Comparison of ENCODE assay signal across 13 cellular contexts in genomic region chr2:8134105-8134903, GRCh38.
DNase-seq lines count a peak whose midpoint lies in the region; ATAC-seq and TF ChIP-seq lines count a peak whose summit lies in the region.
"Had no signal": no experiment of that assay in that cellular context is flagged by ENCODE, and none has a peak within 500 bp of the region (broad histone marks: within the 10 kb centered on the region; RNA-seq: fewer than 3 reads in every experiment).

No MANE protein-coding gene starts in this region.

- no peaks in the 10 kb centered on the region for H3K36me3 Mint-ChIP-seq in CD4-positive, alpha-beta T cell (ENCODE audit: low read depth)
- no peaks in the 10 kb centered on the region for H3K36me3 Mint-ChIP-seq in activated naive CD4-positive, alpha-beta T cell treated with anti-CD3 and anti-CD28 coated beads, Interleukin-2, amount 10 ng/mL, durations not matched to agents 7 days and 5 days

- H3K9me3 ChIP-seq in A673 (ENCODE audit: low read depth, low read length, poor library complexity, severe bottlenecking) (no peaks in the 10 kb centered on the region), OCI-LY1 (ENCODE audit: low read length) (no peaks in the 10 kb centered on the region), mucosa of rectum (ENCODE audit: control insufficient read depth in 2 of 2, low read length in 2 of 2) (no peaks in the 10 kb centered on the region)
- no peaks in the 10 kb centered on the region for H3K9me3 ChIP-seq in CD4-positive, alpha-beta T cell (ENCODE audit: control insufficient read depth, low read length)

- H3K4me3 ChIP-seq in A673 (ENCODE audit: low read depth, low read length, poor library complexity, severe bottlenecking) (no peak overlapping the region), OCI-LY1 (ENCODE audit: low read depth, low read length, poor library complexity, severe bottlenecking) (no peak overlapping the region), mucosa of rectum (ENCODE audit: low read length in 2 of 2) (peak overlapping the region in 1 of 2 donors; percentile 5)

- POLR2A ChIA-PET in A673 (lab: Charles Lee; ENCODE audit: low non-redundant PET), result no interaction called here
- POLR2A ChIA-PET in CD4-positive, alpha-beta T cell (lab: Charles Lee), result no interaction called here

- DNase-seq in A673 (ENCODE audit: low spot score) (peak; percentile 81), MV-4-11 (lab: John Stamatoyannopoulos, UW) (peak; percentile 22), sciatic nerve (ENCODE audit: low spot score) (no peak)
- no peak for DNase-seq in CD4-positive, alpha-beta T cell
- no peak for DNase-seq in NK-92 treated with Interleukin-12 subunit alpha and Interleukin-12 subunit beta, amount 100 ng/mL, for 24 hours (lab: John Stamatoyannopoulos, UW)
- no peak for DNase-seq in activated naive CD4-positive, alpha-beta T cell treated with anti-CD3 and anti-CD28 coated beads, Interleukin-2, amount 10 ng/mL, durations not matched to agents 7 days and 5 days
- DNase-seq: activated naive CD4-positive, alpha-beta T cell treated with Interleukin-2 at 50 U/mL for 16 hours; DMS 273 treated with DMSO at 0.1 percent for 48 hours; HFFc6; NCI-H524; occipital lobe had no signal

- H3K4me2 ChIP-seq in OCI-LY1 (ENCODE audit: low read length), result peak overlapping the region; percentile 0; the same call in 1 of the 2 replicates

- no TSS peak for BruUV-seq in A673 (replicated peaks; lab: Mats Ljungman, UMichigan)

- no peak overlapping the region for H3K27ac Mint-ChIP-seq in CD4-positive, alpha-beta T cell
- H3K27ac Mint-ChIP-seq in activated naive CD4-positive, alpha-beta T cell treated with anti-CD3 and anti-CD28 coated beads, Interleukin-2, amount 10 ng/mL, durations not matched to agents 7 days and 5 days, result no peak overlapping the region
- H3K27ac Mint-ChIP-seq: HFFc6 had no signal

- no peaks in the 10 kb centered on the region for H3K4me1 Mint-ChIP-seq in CD4-positive, alpha-beta T cell (ENCODE audit: low read depth)
- H3K4me1 Mint-ChIP-seq in activated naive CD4-positive, alpha-beta T cell treated with anti-CD3 and anti-CD28 coated beads, Interleukin-2, amount 10 ng/mL, durations not matched to agents 7 days and 5 days, result peaks cover 6% of the 10 kb centered on the region

- H3K4me1 ChIP-seq in A673 (ENCODE audit: insufficient read depth, low read length, poor library complexity, severe bottlenecking) (peaks cover 29% of the 10 kb centered on the region), OCI-LY1 (ENCODE audit: insufficient read depth, low read length, severe bottlenecking) (peaks cover 28% of the 10 kb centered on the region), mucosa of rectum (ENCODE audit: control insufficient read depth in 2 of 2, insufficient read depth in 2 of 2, low read length in 2 of 2) (peaks cover 0 to 17% of the 10 kb centered on the region in 2 donors)

- ATAC-seq in CD4-positive, alpha-beta T cell (ENCODE audit: poor library complexity), result no peak
- no peak for ATAC-seq in sciatic nerve

- H3K36me3 ChIP-seq in A673 (ENCODE audit: insufficient read depth, low read length, poor library complexity, severe bottlenecking) (no peaks in the 10 kb centered on the region), OCI-LY1 (ENCODE audit: insufficient read depth, low read length) (no peaks in the 10 kb centered on the region), mucosa of rectum (ENCODE audit: control insufficient read depth in 2 of 2, insufficient read depth in 2 of 2, low read length in 2 of 2) (no peaks in the 10 kb centered on the region)

- intact Hi-C loops in A673 (cut with micrococcal nuclease; ENCODE audit: unreplicated experiment), result no loop called here
- intact Hi-C loops in CD4-positive, alpha-beta T cell (cut with DNase I, micrococcal nuclease), result no loop called here
- intact Hi-C loops in sciatic nerve (cut with DNase I), result no loop called here

- H4K20me1 ChIP-seq in OCI-LY1 (ENCODE audit: insufficient read depth, low read length), result no peaks in the 10 kb centered on the region

- H3K27ac ChIP-seq in A673 (ENCODE audit: low read depth, low read length, poor library complexity, severe bottlenecking) (peak overlapping the region; percentile 62), OCI-LY1 (ENCODE audit: low read depth, low read length, poor library complexity, severe bottlenecking) (no peak overlapping the region), mucosa of rectum (ENCODE audit: low read depth in 2 of 2, low read length in 2 of 2) (peak overlapping the region; percentile 73)
- no peak overlapping the region for H3K27ac ChIP-seq in CD4-positive, alpha-beta T cell (ENCODE audit: low read depth, low read length)

- H3K9ac ChIP-seq in OCI-LY1 (ENCODE audit: low read length) (no peak overlapping the region; the same call in 1 of the 2 replicates), mucosa of rectum (ENCODE audit: low read depth in 1 of 2, low read length in 2 of 2) (peak overlapping the region in 1 of 2 donors; percentile 13)

- no peak overlapping the region for H3K4me3 Mint-ChIP-seq in CD4-positive, alpha-beta T cell
- H3K4me3 Mint-ChIP-seq in activated naive CD4-positive, alpha-beta T cell treated with anti-CD3 and anti-CD28 coated beads, Interleukin-2, amount 10 ng/mL, durations not matched to agents 7 days and 5 days, result no peak overlapping the region
- H3K4me3 Mint-ChIP-seq: HFFc6 had no signal

- H3K9me3 Mint-ChIP-seq in CD4-positive, alpha-beta T cell, result no peaks in the 10 kb centered on the region
- H3K9me3 Mint-ChIP-seq in activated naive CD4-positive, alpha-beta T cell treated with anti-CD3 and anti-CD28 coated beads, Interleukin-2, amount 10 ng/mL, durations not matched to agents 7 days and 5 days, result peaks cover 2% of the 10 kb centered on the region
- H3K9me3 Mint-ChIP-seq: HFFc6 had no signal

- H3F3A ChIP-seq in OCI-LY1 (ENCODE audit: insufficient read depth, low read length), result no peaks in the 10 kb centered on the region

- no peak overlapping the region for H2AFZ ChIP-seq in OCI-LY1 (ENCODE audit: low read length)

- H3K27me3 ChIP-seq in A673 (replicated peaks; ENCODE audit: insufficient read depth, low read depth, low read length, poor library complexity), result no peaks in the 10 kb centered on the region
- no peaks in the 10 kb centered on the region for H3K27me3 ChIP-seq in OCI-LY1 (ENCODE audit: insufficient read depth, low read length)
- no peaks in the 10 kb centered on the region for H3K27me3 ChIP-seq in mucosa of rectum (ENCODE audit: control insufficient read depth in 2 of 2, insufficient read depth in 2 of 2, low read length in 2 of 2)
- no peaks in the 10 kb centered on the region for H3K27me3 ChIP-seq in CD4-positive, alpha-beta T cell (ENCODE audit: control insufficient read depth, insufficient read depth, low read length)

- no peaks in the 10 kb centered on the region for H3K27me3 Mint-ChIP-seq in CD4-positive, alpha-beta T cell
- H3K27me3 Mint-ChIP-seq in activated naive CD4-positive, alpha-beta T cell treated with anti-CD3 and anti-CD28 coated beads, Interleukin-2, amount 10 ng/mL, durations not matched to agents 7 days and 5 days, result peaks cover 17% of the 10 kb centered on the region

- CTCF ChIA-PET in A673 (lab: Charles Lee), result no interaction called here
- CTCF ChIA-PET in CD4-positive, alpha-beta T cell (lab: Charles Lee), result interaction anchor here (0.6 kb wide), 1 partner anchor 1416 kb away, joined by 5 read pairs; no protein-coding TSS in a partner anchor
- CTCF ChIA-PET in activated naive CD4-positive, alpha-beta T cell treated with anti-CD3 and anti-CD28 coated beads, Interleukin-2, amount 10 ng/mL, durations not matched to agents 7 days and 5 days (lab: Charles Lee), result no interaction called here

- H3K79me2 ChIP-seq in OCI-LY1 (ENCODE audit: insufficient read depth, low read length), result no peaks in the 10 kb centered on the region

- TF ChIP-seq CTCF in A673 (conservative IDR thresholded peaks at IDR 0.05; ENCODE audit: low read depth, low read length) (no peak), OCI-LY1 (IDR thresholded peaks at IDR 0.05; ENCODE audit: low read length) (no peak)
- TF ChIP-seq CTCF in CD4-positive, alpha-beta T cell (IDR thresholded peaks at IDR 0.05), result no peak

- H3K9me2 ChIP-seq in OCI-LY1 (ENCODE audit: low read depth, low read length), result no peaks in the 10 kb centered on the region

Comparison
In these comparisons a context has a peak if more than half of its experiments do, and no peak if none do; other contexts are left out.
1. DNase-seq: peak in A673 (single experiment) and MV-4-11 (single experiment); none in CD4-positive, alpha-beta T cell (0 of 10), NK-92 treated with Interleukin-12 subunit alpha and Interleukin-12 subunit beta, amount 100 ng/mL, for 24 hours (single experiment), sciatic nerve (single experiment) and activated naive CD4-positive, alpha-beta T cell treated with anti-CD3 and anti-CD28 coated beads, Interleukin-2, amount 10 ng/mL, durations not matched to agents 7 days and 5 days (single experiment).
2. H3K27ac ChIP-seq: peak in A673 (single experiment) and mucosa of rectum (2 of 2); none in OCI-LY1 (single experiment) and CD4-positive, alpha-beta T cell (single experiment).